Comparison of ENCODE assay signal across 7 cellular contexts in genomic region chr10:92418221-92418620, GRCh38.
"Had no signal": no experiment of that assay in that cellular context is flagged by ENCODE, and none has a peak within 500 bp of the region (broad histone marks: within the 10 kb centered on the region; RNA-seq: fewer than 3 reads in every experiment).

No MANE protein-coding gene starts in this region.

- H3K4me3 ChIP-seq: GM12878 had no signal

- FAIRE-seq: G401.6, GM12878, GM12891, GM12892, GM18507 had no signal

- DNase-seq: GDM1, GF-D8 had no signal
